In genomic region chr11:129681344-129682114, GRCh38 we compare ENCODE assay signal across 23 cellular contexts.
"Had no signal": no experiment of that assay in that cellular context is flagged by ENCODE, and none has a peak within 500 bp of the region (broad histone marks: within the 10 kb centered on the region; RNA-seq: fewer than 3 reads in every experiment).

No MANE protein-coding gene starts in this region.

- DNase-seq: activated B cell treated with CpG ODN at 0.5 μM for 24 hours; activated CD4-positive, alpha-beta memory T cell treated with anti-CD3 and anti-CD28 coated beads for 36 hours; activated CD4-positive, alpha-beta T cell treated with anti-CD3 and anti-CD28 coated beads for 1 hour; activated CD4-positive, alpha-beta T cell treated with anti-CD3 and anti-CD28 coated beads, Interleukin-2, amount 10 ng/mL, durations not matched to agents 24 days and 14 days; activated CD8-positive, alpha-beta memory T cell treated with anti-CD3 and anti-CD28 coated beads for 24 hours; activated effector memory CD4-positive, alpha-beta T cell treated with anti-CD3 and anti-CD28 coated beads, Interleukin-2, amount 50 U/mL, for 16 hours; activated naive CD4-positive, alpha-beta T cell treated with Interleukin-2 at 50 U/mL for 16 hours; activated naive CD8-positive, alpha-beta T cell treated with anti-CD3 and anti-CD28 coated beads, Interleukin-2, amount 50 U/mL, for 24 hours; activated T-cell treated with anti-CD3 and anti-CD28 coated beads, Interleukin-2, amount 50 U/mL, for 4 hours; amniotic stem cell; body of pancreas; KG1; NCI-H1105 treated with DMSO at 0.1 percent for 48 hours; NCI-H1436 treated with DMSO at 0.1 percent for 48 hours; NCI-H187; NCI-H2081; NCI-H526; SHP77 had no signal

- ATAC-seq: activated naive CD4-positive, alpha-beta T cell treated with anti-CD3 and anti-CD28 coated beads, Interleukin-2, amount 50 U/mL, for 72 hours; activated naive CD8-positive, alpha-beta T cell treated with anti-CD3 and anti-CD28 coated beads, Interleukin-2, amount 50 U/mL, for 24 hours; activated T-cell treated with anti-CD3 and anti-CD28 coated beads, Interleukin-2, amount 50 U/mL, for 4 hours; body of pancreas had no signal

- H3K9me3 ChIP-seq: ascending aorta had no signal

- H3K4me3 ChIP-seq: ascending aorta, body of pancreas had no signal

- H3K27ac ChIP-seq: ascending aorta, body of pancreas had no signal

- H3K36me3 ChIP-seq: ascending aorta had no signal

- H3K4me1 ChIP-seq: ascending aorta, body of pancreas had no signal

- H3K27ac Mint-ChIP-seq: activated B cell treated with CpG ODN at 0.5 μM for 24 hours; activated CD4-positive, alpha-beta memory T cell treated with anti-CD3 and anti-CD28 coated beads for 36 hours; activated CD4-positive, alpha-beta T cell treated with anti-CD3 and anti-CD28 coated beads, Interleukin-2, amount 10 ng/mL, durations not matched to agents 24 days and 14 days; activated naive CD4-positive, alpha-beta T cell treated with anti-CD3 and anti-CD28 coated beads, Interleukin-2, amount 50 U/mL, for 72 hours; activated naive CD8-positive, alpha-beta T cell treated with anti-CD3 and anti-CD28 coated beads, Interleukin-2, amount 50 U/mL, for 24 hours; T-helper 1 cell treated with Interleukin-12 subunit alpha and Interleukin-12 subunit beta and Interleukin-4 antibody, amounts not matched to agents 30 μg/mL and 1 μg/mL, for 36 hours had no signal

- H3K27me3 ChIP-seq: ascending aorta, body of pancreas had no signal

- H3K4me3 Mint-ChIP-seq: activated B cell treated with CpG ODN at 0.5 μM for 24 hours; activated CD4-positive, alpha-beta memory T cell treated with anti-CD3 and anti-CD28 coated beads for 36 hours; activated CD4-positive, alpha-beta T cell treated with anti-CD3 and anti-CD28 coated beads, Interleukin-2, amount 10 ng/mL, durations not matched to agents 24 days and 14 days; activated naive CD8-positive, alpha-beta T cell treated with anti-CD3 and anti-CD28 coated beads, Interleukin-2, amount 50 U/mL, for 24 hours; activated T-cell treated with anti-CD3 and anti-CD28 coated beads, Interleukin-2, amount 50 U/mL, for 4 hours; central memory CD8-positive, alpha-beta T cell; T-helper 1 cell treated with Interleukin-12 subunit alpha and Interleukin-12 subunit beta and Interleukin-4 antibody, amounts not matched to agents 30 μg/mL and 1 μg/mL, for 36 hours had no signal

- H3K9me3 Mint-ChIP-seq: activated B cell treated with CpG ODN at 0.5 μM for 24 hours; activated CD4-positive, alpha-beta memory T cell treated with anti-CD3 and anti-CD28 coated beads for 36 hours; activated naive CD8-positive, alpha-beta T cell treated with anti-CD3 and anti-CD28 coated beads, Interleukin-2, amount 50 U/mL, for 24 hours; activated T-cell treated with anti-CD3 and anti-CD28 coated beads, Interleukin-2, amount 50 U/mL, for 4 hours; central memory CD8-positive, alpha-beta T cell; T-helper 1 cell treated with Interleukin-12 subunit alpha and Interleukin-12 subunit beta and Interleukin-4 antibody, amounts not matched to agents 30 μg/mL and 1 μg/mL, for 36 hours had no signal

- FAIRE-seq: RCC 7860 had no signal

- H3K27me3 Mint-ChIP-seq: activated CD4-positive, alpha-beta memory T cell treated with anti-CD3 and anti-CD28 coated beads for 36 hours had no signal

- H3K4me1 Mint-ChIP-seq: activated B cell treated with CpG ODN at 0.5 μM for 24 hours; activated naive CD8-positive, alpha-beta T cell treated with anti-CD3 and anti-CD28 coated beads, Interleukin-2, amount 50 U/mL, for 24 hours; central memory CD8-positive, alpha-beta T cell had no signal
